Comparison of ENCODE assay signal across 1 cellular context in the genomic region with DNA sequence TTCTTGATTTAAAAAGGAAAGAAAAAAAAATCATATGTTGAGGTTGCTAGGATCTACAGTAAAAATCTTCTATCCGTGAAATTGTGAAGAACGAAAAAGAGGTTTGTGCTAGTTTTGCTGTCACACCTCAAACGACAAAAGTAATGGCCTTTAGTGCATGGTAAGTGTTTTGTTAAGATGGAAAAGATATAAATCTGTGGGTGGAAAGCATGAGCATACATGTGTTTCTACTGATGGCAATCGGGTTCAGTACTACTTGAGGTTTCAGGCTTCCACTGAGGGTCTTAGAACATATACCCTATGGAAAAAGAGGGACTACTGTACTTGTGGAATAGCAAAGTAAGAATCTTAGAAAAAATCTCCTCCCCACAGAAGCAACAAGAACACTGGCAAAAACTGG.
TF ChIP-seq lines count a peak whose summit lies in the region.

No MANE protein-coding gene starts in this region.

TF ChIP-seq in SK-N-SH treated with all-trans-retinoic acid at 6 μM for 48 hours, 23 proteins besides CTCF, POLR2A, EP300 and RAD21 (continued from another document):
- TF ChIP-seq, protein P1, sequence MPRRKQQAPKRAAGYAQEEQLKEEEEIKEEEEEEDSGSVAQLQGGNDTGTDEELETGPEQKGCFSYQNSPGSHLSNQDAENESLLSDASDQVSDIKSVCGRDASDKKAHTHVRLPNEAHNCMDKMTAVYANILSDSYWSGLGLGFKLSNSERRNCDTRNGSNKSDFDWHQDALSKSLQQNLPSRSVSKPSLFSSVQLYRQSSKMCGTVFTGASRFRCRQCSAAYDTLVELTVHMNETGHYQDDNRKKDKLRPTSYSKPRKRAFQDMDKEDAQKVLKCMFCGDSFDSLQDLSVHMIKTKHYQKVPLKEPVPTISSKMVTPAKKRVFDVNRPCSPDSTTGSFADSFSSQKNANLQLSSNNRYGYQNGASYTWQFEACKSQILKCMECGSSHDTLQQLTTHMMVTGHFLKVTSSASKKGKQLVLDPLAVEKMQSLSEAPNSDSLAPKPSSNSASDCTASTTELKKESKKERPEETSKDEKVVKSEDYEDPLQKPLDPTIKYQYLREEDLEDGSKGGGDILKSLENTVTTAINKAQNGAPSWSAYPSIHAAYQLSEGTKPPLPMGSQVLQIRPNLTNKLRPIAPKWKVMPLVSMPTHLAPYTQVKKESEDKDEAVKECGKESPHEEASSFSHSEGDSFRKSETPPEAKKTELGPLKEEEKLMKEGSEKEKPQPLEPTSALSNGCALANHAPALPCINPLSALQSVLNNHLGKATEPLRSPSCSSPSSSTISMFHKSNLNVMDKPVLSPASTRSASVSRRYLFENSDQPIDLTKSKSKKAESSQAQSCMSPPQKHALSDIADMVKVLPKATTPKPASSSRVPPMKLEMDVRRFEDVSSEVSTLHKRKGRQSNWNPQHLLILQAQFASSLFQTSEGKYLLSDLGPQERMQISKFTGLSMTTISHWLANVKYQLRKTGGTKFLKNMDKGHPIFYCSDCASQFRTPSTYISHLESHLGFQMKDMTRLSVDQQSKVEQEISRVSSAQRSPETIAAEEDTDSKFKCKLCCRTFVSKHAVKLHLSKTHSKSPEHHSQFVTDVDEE (CRISPR knock-in tag; IDR thresholded peaks at IDR 0.05): no peak
- TF ChIP-seq ARNTL (CRISPR knock-in tag; IDR thresholded peaks at IDR 0.05; ENCODE audit: borderline replicate concordance, low read depth) (no peak), TCF4 (CRISPR knock-in tag; IDR thresholded peaks at IDR 0.05; ENCODE audit: borderline replicate concordance) (no peak), ZNF8 (CRISPR knock-in tag; IDR thresholded peaks at IDR 0.05) (no peak), TOX (CRISPR knock-in tag; IDR thresholded peaks at IDR 0.05; ENCODE audit: borderline replicate concordance) (no peak), RARB (CRISPR knock-in tag; IDR thresholded peaks at IDR 0.05) (no peak), ZNF565 (CRISPR knock-in tag; conservative IDR thresholded peaks at IDR 0.05; ENCODE audit: low read depth) (no peak), PPARA (CRISPR knock-in tag; IDR thresholded peaks at IDR 0.05; ENCODE audit: borderline replicate concordance) (no peak), ZNF70 (CRISPR knock-in tag; IDR thresholded peaks at IDR 0.05) (no peak), GLIS3 (CRISPR knock-in tag; IDR thresholded peaks at IDR 0.05) (no peak), CSDC2 (CRISPR knock-in tag; IDR thresholded peaks at IDR 0.05) (no peak), OSR1 (CRISPR knock-in tag; IDR thresholded peaks at IDR 0.05) (no peak), ZC3H10 (CRISPR knock-in tag; IDR thresholded peaks at IDR 0.05) (no peak)
- TF ChIP-seq, protein P2, sequence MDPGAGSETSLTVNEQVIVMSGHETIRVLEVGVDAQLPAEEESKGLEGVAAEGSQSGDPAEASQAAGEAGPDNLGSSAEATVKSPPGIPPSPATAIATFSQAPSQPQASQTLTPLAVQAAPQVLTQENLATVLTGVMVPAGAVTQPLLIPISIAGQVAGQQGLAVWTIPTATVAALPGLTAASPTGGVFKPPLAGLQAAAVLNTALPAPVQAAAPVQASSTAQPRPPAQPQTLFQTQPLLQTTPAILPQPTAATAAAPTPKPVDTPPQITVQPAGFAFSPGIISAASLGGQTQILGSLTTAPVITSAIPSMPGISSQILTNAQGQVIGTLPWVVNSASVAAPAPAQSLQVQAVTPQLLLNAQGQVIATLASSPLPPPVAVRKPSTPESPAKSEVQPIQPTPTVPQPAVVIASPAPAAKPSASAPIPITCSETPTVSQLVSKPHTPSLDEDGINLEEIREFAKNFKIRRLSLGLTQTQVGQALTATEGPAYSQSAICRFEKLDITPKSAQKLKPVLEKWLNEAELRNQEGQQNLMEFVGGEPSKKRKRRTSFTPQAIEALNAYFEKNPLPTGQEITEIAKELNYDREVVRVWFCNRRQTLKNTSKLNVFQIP (CRISPR knock-in tag; IDR thresholded peaks at IDR 0.05; ENCODE audit: borderline replicate concordance, low read depth): no peak
